Comparison of ENCODE assay signal across 22 cellular contexts in genomic region chr4:70831293-70831692, GRCh38. TPM values are rescaled to one million over a fixed set of nuclear protein-coding genes. Genes with fewer than 3 reads are reported as not detected.
DNase-seq lines count a peak whose midpoint lies in the region; ATAC-seq, FAIRE-seq and TF ChIP-seq lines count a peak whose summit lies in the region.
"Had no signal": no experiment of that assay in that cellular context is flagged by ENCODE, and none has a peak within 500 bp of the region (broad histone marks: within the 10 kb centered on the region; RNA-seq: fewer than 3 reads in every experiment).

No MANE protein-coding gene starts in this region.

- H3K36me3 Mint-ChIP-seq in activated CD4-positive, alpha-beta T cell treated with anti-CD3 and anti-CD28 coated beads for 36 hours (ENCODE audit: low read depth) = peaks cover 57% of the 10 kb centered on the region
- H3K36me3 Mint-ChIP-seq in activated CD4-positive, alpha-beta T cell treated with anti-CD3 and anti-CD28 coated beads, Interleukin-2, amount 10 ng/mL, durations not matched to agents 24 days and 14 days (ENCODE audit: low read depth) = peaks cover 60% of the 10 kb centered on the region

- H3K9me3 ChIP-seq in DND-41 (ENCODE audit: insufficient read depth, low read length, severe bottlenecking) = no peaks in the 10 kb centered on the region
- H3K9me3 ChIP-seq in K562 (replicated peaks; ENCODE audit: control insufficient read depth, insufficient read depth, low read depth, low read length) = no peaks in the 10 kb centered on the region
- H3K9me3 ChIP-seq: BLaER1, Caco-2 had no signal

- no peak for DNase-seq in activated CD4-positive, alpha-beta T cell treated with anti-CD3 and anti-CD28 coated beads for 36 hours
- DNase-seq in activated CD4-positive, alpha-beta T cell treated with anti-CD3 and anti-CD28 coated beads, Interleukin-2, amount 10 ng/mL, durations not matched to agents 24 days and 14 days = no peak
- no peak for DNase-seq in DND-41
- DNase-seq in K562 (ENCODE audit: extremely low read depth in 1 of 4, low spot score in 3 of 4) = no peak
- no peak for DNase-seq in LoVo (ENCODE audit: low spot score)
- no peak for DNase-seq in NCI-H2227 (lab: John Stamatoyannopoulos, UW; ENCODE audit: unreplicated experiment)
- DNase-seq: Caco-2; CD4-positive, CD25-positive, alpha-beta regulatory T cell; CD8-positive, alpha-beta T cell; DMS 273 treated with DMSO at 0.1 percent for 48 hours; DMS79; GF-D8; H9 had no signal

- CTCF ChIA-PET in activated CD4-positive, alpha-beta T cell treated with anti-CD3 and anti-CD28 coated beads for 36 hours (lab: Charles Lee) = no interaction called here
- CTCF ChIA-PET in K562 (lab: Yijun Ruan, JAX; ENCODE audit: low intra/inter-chr PET ratio) = interaction anchor here (0.6 kb wide), 1 partner anchor 30 kb away, joined by 4 read pairs; no protein-coding TSS in a partner anchor

- H3K27me3 ChIP-seq in DND-41 (ENCODE audit: insufficient read depth, low read length, poor library complexity) (no peaks in the 10 kb centered on the region), K562 (ENCODE audit: control insufficient read depth in 2 of 2, insufficient read depth in 2 of 2, low read length in 2 of 2) (no peaks in the 10 kb centered on the region)
- H3K27me3 ChIP-seq: BLaER1 had no signal

- no peak for FAIRE-seq in K562 (lab: Jason Lieb, UNC)
- FAIRE-seq: A204.1, GM12891, GM18507 had no signal

- no peak for TF ChIP-seq RAD21 in K562 (CRISPR knock-in tag; conservative IDR thresholded peaks at IDR 0.05 in 1 of 2, IDR thresholded peaks at IDR 0.05 in 1 of 2)

- no peaks in the 10 kb centered on the region for H3K9me3 Mint-ChIP-seq in activated CD4-positive, alpha-beta T cell treated with anti-CD3 and anti-CD28 coated beads for 36 hours (ENCODE audit: low read depth)
- H3K9me3 Mint-ChIP-seq in activated CD4-positive, alpha-beta T cell treated with anti-CD3 and anti-CD28 coated beads, Interleukin-2, amount 10 ng/mL, durations not matched to agents 24 days and 14 days = no peaks in the 10 kb centered on the region
- H3K9me3 Mint-ChIP-seq: CD4-positive, CD25-positive, alpha-beta regulatory T cell; CD8-positive, alpha-beta T cell; GM23338; H9 had no signal

- H2AFZ ChIP-seq in DND-41 (ENCODE audit: low read depth, low read length) (no peak overlapping the region), K562 (ENCODE audit: low read depth, low read length) (no peak overlapping the region)
- H2AFZ ChIP-seq: GM23338 had no signal

- H3K4me3 ChIP-seq in DND-41 (ENCODE audit: low read depth in 1 of 2, low read length in 2 of 2) (no peak overlapping the region), K562 (no peak overlapping the region)
- H3K4me3 ChIP-seq: BLaER1, GM23338 had no signal

- H3K4me1 Mint-ChIP-seq in activated CD4-positive, alpha-beta T cell treated with anti-CD3 and anti-CD28 coated beads for 36 hours = peaks cover 16% of the 10 kb centered on the region
- H3K4me1 Mint-ChIP-seq in activated CD4-positive, alpha-beta T cell treated with anti-CD3 and anti-CD28 coated beads, Interleukin-2, amount 10 ng/mL, durations not matched to agents 24 days and 14 days = peaks cover 7% of the 10 kb centered on the region

- WGBS in K562 (ENCODE audit: insufficient coverage, low coverage, missing lambda C conversion rate) = 92% methylated on average over 4 of the region's 4 CpGs

- H3K27me3 Mint-ChIP-seq in activated CD4-positive, alpha-beta T cell treated with anti-CD3 and anti-CD28 coated beads for 36 hours = no peaks in the 10 kb centered on the region
- no peaks in the 10 kb centered on the region for H3K27me3 Mint-ChIP-seq in activated CD4-positive, alpha-beta T cell treated with anti-CD3 and anti-CD28 coated beads, Interleukin-2, amount 10 ng/mL, durations not matched to agents 24 days and 14 days
- H3K27me3 Mint-ChIP-seq: B cell; CD4-positive, CD25-positive, alpha-beta regulatory T cell had no signal

- H3K36me3 ChIP-seq in DND-41 (ENCODE audit: insufficient read depth, low read length) = peaks cover 94% of the 10 kb centered on the region
- peaks cover 89% of the 10 kb centered on the region for H3K36me3 ChIP-seq in K562 (ENCODE audit: control insufficient read depth, insufficient read depth, low read length)

- POLR2A ChIA-PET in activated CD4-positive, alpha-beta T cell treated with anti-CD3 and anti-CD28 coated beads for 36 hours (lab: Charles Lee) = interaction anchor here (0.6 kb wide), 1 partner anchor 93 kb away, joined by 3 read pairs; no protein-coding TSS in a partner anchor
- POLR2A ChIA-PET in K562 (lab: Yijun Ruan, JAX) = no interaction called here

- H3K4me1 ChIP-seq in DND-41 (ENCODE audit: insufficient read depth, low read length) (peaks cover 15% of the 10 kb centered on the region), K562 (replicated peaks in 1 of 2; ENCODE audit: control insufficient read depth in 2 of 2, insufficient read depth in 2 of 2, low read length in 2 of 2) (peaks cover 0 to 3% of the 10 kb centered on the region in 2 experiments; a peak in 2 of 5 replicates)
- H3K4me1 ChIP-seq: BLaER1, Caco-2 had no signal

- H3K4me3 Mint-ChIP-seq in activated CD4-positive, alpha-beta T cell treated with anti-CD3 and anti-CD28 coated beads for 36 hours = no peak overlapping the region
- no peak overlapping the region for H3K4me3 Mint-ChIP-seq in activated CD4-positive, alpha-beta T cell treated with anti-CD3 and anti-CD28 coated beads, Interleukin-2, amount 10 ng/mL, durations not matched to agents 24 days and 14 days
- H3K4me3 Mint-ChIP-seq: B cell; CD4-positive, CD25-positive, alpha-beta regulatory T cell; CD8-positive, alpha-beta T cell; GM23338; H9 had no signal

- peaks cover 3% of the 10 kb centered on the region for H3K9me1 ChIP-seq in K562 (ENCODE audit: control insufficient read depth, insufficient read depth, low read length)

- TF ChIP-seq CTCF in DND-41 (IDR thresholded peaks at IDR 0.05; ENCODE audit: borderline replicate concordance, extremely low read depth, low read length, poor library complexity, severe bottlenecking) = no peak
- no peak for TF ChIP-seq CTCF in K562 (IDR thresholded peaks at IDR 0.05 in 2 of 3, conservative IDR thresholded peaks at IDR 0.05 in 1 of 3; ENCODE audit: insufficient read depth in 2 of 3, low read depth in 1 of 3, low read length in 3 of 3)

- intact Hi-C loops in activated CD4-positive, alpha-beta T cell treated with anti-CD3 and anti-CD28 coated beads for 36 hours (cut with DNase I, micrococcal nuclease) = no loop called here
- intact Hi-C loops in activated CD4-positive, alpha-beta T cell treated with anti-CD3 and anti-CD28 coated beads, Interleukin-2, amount 10 ng/mL, durations not matched to agents 24 days and 14 days (cut with micrococcal nuclease) = no loop called here
- intact Hi-C loops in K562 (cut with micrococcal nuclease) = no loop called here

- no peak for TF ChIP-seq POLR2A in K562 (conservative IDR thresholded peaks at IDR 0.05)

- in situ Hi-C loops in K562 (cut with MboI) = no loop called here

- no peak for TF ChIP-seq EP300 in K562 (IDR thresholded peaks at IDR 0.05; ENCODE audit: low read length)

- TSS peak; percentile 12 for BruUV-seq in K562 (replicated peaks; lab: Mats Ljungman, UMichigan)

- H3K27ac ChIP-seq in DND-41 (ENCODE audit: low read length) (0 out of 2 replicates have a peak overlapping the region, but pooled peaks have one; percentile 38), K562 (ENCODE audit: extremely low read depth, low read depth, low read length) (no peak overlapping the region)
- H3K27ac ChIP-seq: 22Rv1, BLaER1, C4-2B had no signal

- H3K79me2 ChIP-seq in DND-41 (ENCODE audit: insufficient read depth, low read length) = peaks cover 92% of the 10 kb centered on the region
- H3K79me2 ChIP-seq in K562 (ENCODE audit: control insufficient read depth, insufficient read depth, low read length) = peaks cover 27% of the 10 kb centered on the region

- peak overlapping the region; percentile 53 for H3K27ac Mint-ChIP-seq in activated CD4-positive, alpha-beta T cell treated with anti-CD3 and anti-CD28 coated beads for 36 hours
- no peak overlapping the region for H3K27ac Mint-ChIP-seq in activated CD4-positive, alpha-beta T cell treated with anti-CD3 and anti-CD28 coated beads, Interleukin-2, amount 10 ng/mL, durations not matched to agents 24 days and 14 days
- H3K27ac Mint-ChIP-seq: B cell, GM23338 had no signal

- ATAC-seq in activated CD4-positive, alpha-beta T cell treated with anti-CD3 and anti-CD28 coated beads for 36 hours = peak; percentile 44
- no peak for ATAC-seq in DND-41 (ENCODE audit: insufficient read depth, low read depth)
- ATAC-seq in K562 = no peak
- ATAC-seq: CD8-positive, alpha-beta T cell; GM23338; HCT116 had no signal

- H3K9ac ChIP-seq in DND-41 (ENCODE audit: low read depth, low read length) = no peak overlapping the region
- H3K9ac ChIP-seq in K562 (ENCODE audit: insufficient read depth in 1 of 2, low read depth in 2 of 2, low read length in 2 of 2) = no peak overlapping the region
- H3K9ac ChIP-seq: BLaER1 had no signal

- H3K4me2 ChIP-seq in DND-41 (ENCODE audit: insufficient read depth, low read length) (no peak overlapping the region), K562 (ENCODE audit: insufficient read depth, low read length) (no peak overlapping the region)
- H3K4me2 ChIP-seq: BLaER1, GM23338 had no signal

- peaks cover 52% of the 10 kb centered on the region for H4K20me1 ChIP-seq in DND-41 (ENCODE audit: insufficient read depth, low read length)
- peaks cover 3% of the 10 kb centered on the region for H4K20me1 ChIP-seq in K562 (replicated peaks; ENCODE audit: control insufficient read depth, insufficient read depth, low read length)

RNA-seq across cellular contexts. Expression of gene GRSF1, which starts 8.4 kb away (rescaled TPM):
- 100 to 1,000 TPM in 1 of 2 experiments, 10 to 100 TPM in 1; 96.8 to 115 TPM for total RNA-seq in activated CD4-positive, alpha-beta T cell treated with anti-CD3 and anti-CD28 coated beads for 36 hours
- 122 and 124 TPM in 2 replicates for total RNA-seq in activated CD4-positive, alpha-beta T cell treated with anti-CD3 and anti-CD28 coated beads, Interleukin-2, amount 10 ng/mL, durations not matched to agents 24 days and 14 days
- total RNA-seq in K562 (2011; cell fraction: chromatin; rRNA removed; ENCODE audit: low replicate concordance) = 31.8 and 59.1 TPM in 2 replicates
- total RNA-seq in K562 (2011; cell fraction: nucleolus; rRNA removed) = 19.3 and 21.4 TPM in 2 replicates
- 34.1 and 46.1 TPM in 2 replicates for total RNA-seq in K562 (2011; cell fraction: nucleoplasm; rRNA removed)
- total RNA-seq in K562 (2014; rRNA removed) (54.0 and 57.8 TPM in 2 replicates), K562 (2014; rRNA removed; fragmentation: Illumina TruSeq; extraction: Trizol) (105 and 116 TPM in 2 replicates), K562 (2015; rRNA removed; fragmentation: Illumina TruSeq; extraction: Trizol) (75.1 and 76.0 TPM in 2 replicates), K562 (2021) (83.5 and 84.9 TPM in 2 replicates)
- polyA plus RNA-seq in K562 (2011; rRNA removed) (74.4 and 98.8 TPM in 2 replicates), K562 (2014; fragmentation: Illumina TruSeq; extraction: Trizol) (75.0 and 87.5 TPM in 2 replicates), K562 (2014; fragmentation: Nextera tagmentation; extraction: Ambion mirVana) (10 to 100 TPM; 33.0 to 36.8 TPM), K562 (2014; rRNA removed) (60.9 and 69.5 TPM in 2 replicates)
- 24.6 and 38.1 TPM in 2 replicates for polyA plus RNA-seq in K562 (2011; cell fraction: cytosol; rRNA removed)
- polyA plus RNA-seq in K562 (2011; cell fraction: nucleus; rRNA removed) = 27.4 and 34.1 TPM in 2 replicates
- polyA plus RNA-seq in K562 (2012) = 52.6 and 68.4 TPM in 2 replicates
- polyA minus RNA-seq in K562 (2011; rRNA and poly(A)+ RNA removed) = 119 and 121 TPM in 2 replicates
- polyA minus RNA-seq in K562 (2011; cell fraction: cytosol; rRNA and poly(A)+ RNA removed) = 33.0 and 47.5 TPM in 2 replicates
- polyA minus RNA-seq in K562 (2011; cell fraction: nucleus; rRNA and poly(A)+ RNA removed) = 15.5 and 22.8 TPM in 2 replicates
